21 cellular contexts compared by ENCODE assay signal in the genomic region with DNA sequence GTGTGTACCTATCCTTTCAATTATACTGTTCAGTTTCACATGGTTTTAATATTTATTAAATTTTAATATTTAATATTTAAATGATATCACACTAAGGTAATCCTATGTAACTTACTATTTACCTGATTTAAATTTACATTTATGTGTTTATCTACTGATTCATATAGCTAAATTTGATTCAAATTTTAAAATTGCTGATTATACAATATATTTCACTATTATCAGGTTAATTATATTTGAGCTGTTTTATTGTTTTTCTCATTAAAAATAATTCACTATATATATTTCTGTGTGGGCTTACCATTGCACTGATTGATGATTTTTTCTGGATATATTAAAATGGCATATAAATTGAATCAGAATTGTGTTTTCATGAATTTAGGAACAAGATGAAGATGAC.
A peak's percentile ranks its signal among the peaks of the same experiment; 100 is the strongest.
DNase-seq lines count a peak whose midpoint lies in the region; ATAC-seq, FAIRE-seq and TF ChIP-seq lines count a peak whose summit lies in the region.
"Had no signal": no experiment of that assay in that cellular context is flagged by ENCODE, and none has a peak within 500 bp of the region (broad histone marks: within the 10 kb centered on the region; RNA-seq: fewer than 3 reads in every experiment).

No MANE protein-coding gene starts in this region.

- H2AFZ ChIP-seq in K562 (ENCODE audit: low read depth, low read length), result no peak overlapping the region
- H2AFZ ChIP-seq: GM23338 had no signal

- H3K9me3 ChIP-seq in K562 (replicated peaks; ENCODE audit: control insufficient read depth, insufficient read depth, low read depth, low read length) (no peaks in the 10 kb centered on the region; the same call in 1 of the 2 replicates), kidney (ENCODE audit: control insufficient read depth in 1 of 2, low read length in 2 of 2) (no peaks in the 10 kb centered on the region)
- H3K9me3 ChIP-seq: BLaER1, Caco-2 had no signal

- H3K27ac ChIP-seq in K562 (ENCODE audit: extremely low read depth, low read depth, low read length), result no peak overlapping the region
- H3K27ac ChIP-seq in kidney (ENCODE audit: low read depth in 2 of 2, low read length in 2 of 2), result no peak overlapping the region
- no peak overlapping the region for H3K27ac ChIP-seq in caudate nucleus (ENCODE audit: low read depth, low read length)
- H3K27ac ChIP-seq: BLaER1, C4-2B had no signal

- H3K4me3 ChIP-seq in K562 (no peak overlapping the region), kidney (ENCODE audit: low read length in 2 of 2) (no peak overlapping the region)
- H3K4me3 ChIP-seq: BLaER1, GM12878, GM23338 had no signal

- no peak for TF ChIP-seq EP300 in K562 (IDR thresholded peaks at IDR 0.05; ENCODE audit: low read length)

- H3K36me3 ChIP-seq in K562 (ENCODE audit: control insufficient read depth, insufficient read depth, low read length) (no peaks in the 10 kb centered on the region), kidney (ENCODE audit: control insufficient read depth in 1 of 2, insufficient read depth in 2 of 2, low read length in 2 of 2) (no peaks in the 10 kb centered on the region)
- H3K36me3 ChIP-seq: BLaER1 had no signal

- H3K4me2 ChIP-seq in K562 (ENCODE audit: insufficient read depth, low read length), result no peak overlapping the region
- H3K4me2 ChIP-seq: BLaER1, GM23338 had no signal

- TF ChIP-seq RAD21 in K562 (CRISPR knock-in tag; conservative IDR thresholded peaks at IDR 0.05 in 1 of 2, IDR thresholded peaks at IDR 0.05 in 1 of 2), result no peak

- in situ Hi-C loops in K562 (cut with MboI), result no loop called here

- FAIRE-seq in A204.1 (lab: Jason Lieb, UNC) (peak; percentile 73), G401.6 (lab: Jason Lieb, UNC) (peak; percentile 8), K562 (lab: Jason Lieb, UNC) (no peak), kidney (lab: Jason Lieb, UNC) (peak; percentile 66)
- FAIRE-seq: GM12878, GM19239 had no signal

- H3K27me3 ChIP-seq in K562 (ENCODE audit: control insufficient read depth in 2 of 2, insufficient read depth in 2 of 2, low read length in 2 of 2), result no peaks in the 10 kb centered on the region
- H3K27me3 ChIP-seq: BLaER1 had no signal

- POLR2A ChIA-PET in K562 (lab: Yijun Ruan, JAX), result no interaction called here

- TF ChIP-seq CTCF in K562 (IDR thresholded peaks at IDR 0.05 in 2 of 3, conservative IDR thresholded peaks at IDR 0.05 in 1 of 3; ENCODE audit: insufficient read depth in 2 of 3, low read depth in 1 of 3, low read length in 3 of 3) (no peak), kidney (IDR thresholded peaks at IDR 0.05; ENCODE audit: borderline replicate concordance, extremely low read depth, insufficient read depth) (no peak)

- ATAC-seq in K562 (no peak), SK-N-SH treated with all-trans-retinoic acid at 6 μM for 48 hours (no peak)
- ATAC-seq: CD8-positive, alpha-beta T cell; GM12878; GM23338; HCT116 had no signal

- H3K9me1 ChIP-seq in K562 (ENCODE audit: control insufficient read depth, insufficient read depth, low read length), result no peaks in the 10 kb centered on the region

- intact Hi-C loops in K562 (cut with micrococcal nuclease), result no loop called here
- intact Hi-C loops in kidney (cut with DNase I), result no loop called here

- H3K9ac ChIP-seq in K562 (ENCODE audit: insufficient read depth in 1 of 2, low read depth in 2 of 2, low read length in 2 of 2) (no peak overlapping the region), kidney (ENCODE audit: low read length in 2 of 2) (no peak overlapping the region)
- H3K9ac ChIP-seq: BLaER1 had no signal

- no peak for TF ChIP-seq POLR2A in K562 (conservative IDR thresholded peaks at IDR 0.05)

- H3K4me1 ChIP-seq in K562 (replicated peaks in 1 of 2; ENCODE audit: control insufficient read depth in 2 of 2, insufficient read depth in 2 of 2, low read length in 2 of 2) (no peaks in the 10 kb centered on the region), kidney (ENCODE audit: control insufficient read depth in 1 of 2, insufficient read depth in 1 of 2, low read depth in 1 of 2, low read length in 2 of 2) (no peaks in the 10 kb centered on the region)
- H3K4me1 ChIP-seq: BLaER1, Caco-2 had no signal

- no peaks in the 10 kb centered on the region for H3K79me2 ChIP-seq in K562 (ENCODE audit: control insufficient read depth, insufficient read depth, low read length)

- H4K20me1 ChIP-seq in K562 (replicated peaks; ENCODE audit: control insufficient read depth, insufficient read depth, low read length), result no peaks in the 10 kb centered on the region
- H4K20me1 ChIP-seq: BLaER1 had no signal

- no peak for DNase-seq in K562 (ENCODE audit: extremely low read depth in 1 of 4, low spot score in 3 of 4)
- no peak for DNase-seq in kidney
- DNase-seq in caudate nucleus (lab: John Stamatoyannopoulos, UW), result no peak
- no peak for DNase-seq in HPDE6-E6E7 (ENCODE audit: extremely low spot score)
- DNase-seq: 8988T; Caco-2; CD4-positive, CD25-positive, alpha-beta regulatory T cell; CD8-positive, alpha-beta T cell; DMS153; DND-41; GDM1; H9 had no signal

- no TSS peak for BruUV-seq in K562 (replicated peaks; lab: Mats Ljungman, UMichigan)

- CTCF ChIA-PET in K562 (lab: Yijun Ruan, JAX; ENCODE audit: low intra/inter-chr PET ratio), result no interaction called here

TF ChIP-seq in K562, 482 proteins besides CTCF, POLR2A, EP300 and RAD21:
- TF ChIP-seq ZNF146 (CRISPR knock-in tag; IDR thresholded peaks at IDR 0.05; ENCODE audit: unreplicated experiment) (no peak), POLR2H (tag; IDR thresholded peaks at IDR 0.05; ENCODE audit: low read depth) (no peak), PHF20 (IDR thresholded peaks at IDR 0.05; ENCODE audit: partially characterized antibody) (no peak), C11orf30 (IDR thresholded peaks at IDR 0.05; ENCODE audit: low read depth) (peak; percentile 58; the same call in 1 of the 2 replicates), MAFF (IDR thresholded peaks at IDR 0.05; ENCODE audit: low read length) (peak; percentile 18; the same call in 1 of the 2 replicates), NCOA2 (IDR thresholded peaks at IDR 0.05; ENCODE audit: partially characterized antibody in 2 of 2) (no peak), ZNF316 (IDR thresholded peaks at IDR 0.05) (peak; percentile 86), HOXB6 (CRISPR knock-in tag; IDR thresholded peaks at IDR 0.05; ENCODE audit: borderline replicate concordance) (no peak), ZNF311 (CRISPR knock-in tag; IDR thresholded peaks at IDR 0.05) (no peak)

TF ChIP-seq in SK-N-SH treated with all-trans-retinoic acid at 6 μM for 48 hours, 23 proteins besides CTCF, POLR2A, EP300 and RAD21:
- TF ChIP-seq BACH2 (CRISPR knock-in tag; IDR thresholded peaks at IDR 0.05; ENCODE audit: borderline replicate concordance), result no peak
- no peak for TF ChIP-seq TOX (CRISPR knock-in tag; IDR thresholded peaks at IDR 0.05; ENCODE audit: borderline replicate concordance)
- TF ChIP-seq, protein P1, sequence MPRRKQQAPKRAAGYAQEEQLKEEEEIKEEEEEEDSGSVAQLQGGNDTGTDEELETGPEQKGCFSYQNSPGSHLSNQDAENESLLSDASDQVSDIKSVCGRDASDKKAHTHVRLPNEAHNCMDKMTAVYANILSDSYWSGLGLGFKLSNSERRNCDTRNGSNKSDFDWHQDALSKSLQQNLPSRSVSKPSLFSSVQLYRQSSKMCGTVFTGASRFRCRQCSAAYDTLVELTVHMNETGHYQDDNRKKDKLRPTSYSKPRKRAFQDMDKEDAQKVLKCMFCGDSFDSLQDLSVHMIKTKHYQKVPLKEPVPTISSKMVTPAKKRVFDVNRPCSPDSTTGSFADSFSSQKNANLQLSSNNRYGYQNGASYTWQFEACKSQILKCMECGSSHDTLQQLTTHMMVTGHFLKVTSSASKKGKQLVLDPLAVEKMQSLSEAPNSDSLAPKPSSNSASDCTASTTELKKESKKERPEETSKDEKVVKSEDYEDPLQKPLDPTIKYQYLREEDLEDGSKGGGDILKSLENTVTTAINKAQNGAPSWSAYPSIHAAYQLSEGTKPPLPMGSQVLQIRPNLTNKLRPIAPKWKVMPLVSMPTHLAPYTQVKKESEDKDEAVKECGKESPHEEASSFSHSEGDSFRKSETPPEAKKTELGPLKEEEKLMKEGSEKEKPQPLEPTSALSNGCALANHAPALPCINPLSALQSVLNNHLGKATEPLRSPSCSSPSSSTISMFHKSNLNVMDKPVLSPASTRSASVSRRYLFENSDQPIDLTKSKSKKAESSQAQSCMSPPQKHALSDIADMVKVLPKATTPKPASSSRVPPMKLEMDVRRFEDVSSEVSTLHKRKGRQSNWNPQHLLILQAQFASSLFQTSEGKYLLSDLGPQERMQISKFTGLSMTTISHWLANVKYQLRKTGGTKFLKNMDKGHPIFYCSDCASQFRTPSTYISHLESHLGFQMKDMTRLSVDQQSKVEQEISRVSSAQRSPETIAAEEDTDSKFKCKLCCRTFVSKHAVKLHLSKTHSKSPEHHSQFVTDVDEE (CRISPR knock-in tag; IDR thresholded peaks at IDR 0.05), result no peak
- no peak for TF ChIP-seq ZNF70 (CRISPR knock-in tag; IDR thresholded peaks at IDR 0.05)
- TF ChIP-seq SNAI2 (CRISPR knock-in tag; IDR thresholded peaks at IDR 0.05), result no peak
- no peak for TF ChIP-seq ZFP3 (CRISPR knock-in tag; IDR thresholded peaks at IDR 0.05)
- no peak for TF ChIP-seq TCF4 (CRISPR knock-in tag; IDR thresholded peaks at IDR 0.05; ENCODE audit: borderline replicate concordance)
- TF ChIP-seq PPARA (CRISPR knock-in tag; IDR thresholded peaks at IDR 0.05; ENCODE audit: borderline replicate concordance), result no peak
- TF ChIP-seq, protein P2, sequence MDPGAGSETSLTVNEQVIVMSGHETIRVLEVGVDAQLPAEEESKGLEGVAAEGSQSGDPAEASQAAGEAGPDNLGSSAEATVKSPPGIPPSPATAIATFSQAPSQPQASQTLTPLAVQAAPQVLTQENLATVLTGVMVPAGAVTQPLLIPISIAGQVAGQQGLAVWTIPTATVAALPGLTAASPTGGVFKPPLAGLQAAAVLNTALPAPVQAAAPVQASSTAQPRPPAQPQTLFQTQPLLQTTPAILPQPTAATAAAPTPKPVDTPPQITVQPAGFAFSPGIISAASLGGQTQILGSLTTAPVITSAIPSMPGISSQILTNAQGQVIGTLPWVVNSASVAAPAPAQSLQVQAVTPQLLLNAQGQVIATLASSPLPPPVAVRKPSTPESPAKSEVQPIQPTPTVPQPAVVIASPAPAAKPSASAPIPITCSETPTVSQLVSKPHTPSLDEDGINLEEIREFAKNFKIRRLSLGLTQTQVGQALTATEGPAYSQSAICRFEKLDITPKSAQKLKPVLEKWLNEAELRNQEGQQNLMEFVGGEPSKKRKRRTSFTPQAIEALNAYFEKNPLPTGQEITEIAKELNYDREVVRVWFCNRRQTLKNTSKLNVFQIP (CRISPR knock-in tag; IDR thresholded peaks at IDR 0.05; ENCODE audit: borderline replicate concordance, low read depth), result no peak
TF ChIP-seq in SK-N-SH treated with all-trans-retinoic acid at 6 μM for 48 hours: peak in this region for 0.
